In genomic region chr9:2040828-2041227, GRCh38 we compare ENCODE assay signal across 18 cellular contexts. TPM values are rescaled to one million over a fixed set of nuclear protein-coding genes. Genes with fewer than 3 reads are reported as not detected.
DNase-seq lines count a peak whose midpoint lies in the region; ATAC-seq, FAIRE-seq and TF ChIP-seq lines count a peak whose summit lies in the region.
"Had no signal": no experiment of that assay in that cellular context is flagged by ENCODE, and none has a peak within 500 bp of the region (broad histone marks: within the 10 kb centered on the region; RNA-seq: fewer than 3 reads in every experiment).

No MANE protein-coding gene starts in this region.

- H3K27me3 ChIP-seq in astrocyte (ENCODE audit: insufficient read depth, low read length) (no peaks in the 10 kb centered on the region), foreskin keratinocyte (no peaks in the 10 kb centered on the region), GM23248 (replicated peaks; ENCODE audit: insufficient read depth) (no peaks in the 10 kb centered on the region)
- H3K27me3 ChIP-seq: BLaER1 had no signal

- H3K9me3 ChIP-seq in astrocyte (ENCODE audit: insufficient read depth, low read depth, low read length), result no peaks in the 10 kb centered on the region
- no peaks in the 10 kb centered on the region for H3K9me3 ChIP-seq in GM23248 (ENCODE audit: low read depth)

- TF ChIP-seq CTCF in astrocyte (IDR thresholded peaks at IDR 0.05; ENCODE audit: insufficient read depth, low read depth, low read length) (no peak), foreskin keratinocyte (conservative IDR thresholded peaks at IDR 0.05) (no peak)

- no peak overlapping the region for H3K27ac ChIP-seq in astrocyte (ENCODE audit: low read depth, low read length)
- no peak overlapping the region for H3K27ac ChIP-seq in foreskin keratinocyte
- no peak overlapping the region for H3K27ac ChIP-seq in GM23248
- H3K27ac ChIP-seq: BLaER1 had no signal

- H3K36me3 Mint-ChIP-seq in activated naive CD8-positive, alpha-beta T cell, result peaks cover 13% of the 10 kb centered on the region
- peaks cover 73% of the 10 kb centered on the region for H3K36me3 Mint-ChIP-seq in activated naive CD8-positive, alpha-beta T cell treated with anti-CD3 and anti-CD28 coated beads, Interleukin-2, amount 50 U/mL, for 24 hours (ENCODE audit: low read depth)
- H3K36me3 Mint-ChIP-seq in astrocyte (ENCODE audit: low read depth, unreplicated experiment), result peaks cover 19% of the 10 kb centered on the region
- peaks cover 89% of the 10 kb centered on the region for H3K36me3 Mint-ChIP-seq in stimulated activated effector memory CD8-positive, alpha-beta T cell treated with anti-CD3 and anti-CD28 coated beads, Interleukin-12 subunit alpha, Interleukin-12 subunit beta, amount 100 ng/mL, for 72 hours
- H3K36me3 Mint-ChIP-seq in activated CD8-positive, alpha-beta memory T cell treated with anti-CD3 and anti-CD28 coated beads, Interleukin-2, amount 10 ng/mL, durations not matched to agents 7 days and 5 days, result peaks cover 78% of the 10 kb centered on the region

- H3K36me3 ChIP-seq in astrocyte (ENCODE audit: insufficient read depth, low read length) (peaks cover 10% of the 10 kb centered on the region), GM23248 (ENCODE audit: low read depth) (peaks cover 24% of the 10 kb centered on the region; the same call in 1 of the 2 replicates)

- no peaks in the 10 kb centered on the region for H3K9me3 Mint-ChIP-seq in activated naive CD8-positive, alpha-beta T cell (ENCODE audit: low read depth)
- no peaks in the 10 kb centered on the region for H3K9me3 Mint-ChIP-seq in activated naive CD8-positive, alpha-beta T cell treated with anti-CD3 and anti-CD28 coated beads, Interleukin-2, amount 50 U/mL, for 24 hours
- H3K9me3 Mint-ChIP-seq in astrocyte (ENCODE audit: unreplicated experiment), result no peaks in the 10 kb centered on the region
- H3K9me3 Mint-ChIP-seq in stimulated activated effector memory CD8-positive, alpha-beta T cell treated with anti-CD3 and anti-CD28 coated beads, Interleukin-12 subunit alpha, Interleukin-12 subunit beta, amount 100 ng/mL, for 72 hours, result no peaks in the 10 kb centered on the region
- no peaks in the 10 kb centered on the region for H3K9me3 Mint-ChIP-seq in activated CD8-positive, alpha-beta memory T cell treated with anti-CD3 and anti-CD28 coated beads, Interleukin-2, amount 10 ng/mL, durations not matched to agents 7 days and 5 days (ENCODE audit: low read depth)
- H3K9me3 Mint-ChIP-seq: CD4-positive, CD25-positive, alpha-beta regulatory T cell; H9 had no signal

- FAIRE-seq in astrocyte (lab: Jason Lieb, UNC), result peak; percentile 55
- FAIRE-seq: G401.6, GM12891 had no signal

- peak overlapping the region; percentile 18 for H3K27ac Mint-ChIP-seq in activated naive CD8-positive, alpha-beta T cell
- H3K27ac Mint-ChIP-seq in activated naive CD8-positive, alpha-beta T cell treated with anti-CD3 and anti-CD28 coated beads, Interleukin-2, amount 50 U/mL, for 24 hours, result no peak overlapping the region
- no peak overlapping the region for H3K27ac Mint-ChIP-seq in astrocyte (ENCODE audit: unreplicated experiment)
- peak overlapping the region; percentile 76 for H3K27ac Mint-ChIP-seq in stimulated activated effector memory CD8-positive, alpha-beta T cell treated with anti-CD3 and anti-CD28 coated beads, Interleukin-12 subunit alpha, Interleukin-12 subunit beta, amount 100 ng/mL, for 72 hours
- no peak overlapping the region for H3K27ac Mint-ChIP-seq in activated CD8-positive, alpha-beta memory T cell treated with anti-CD3 and anti-CD28 coated beads, Interleukin-2, amount 10 ng/mL, durations not matched to agents 7 days and 5 days
- H3K27ac Mint-ChIP-seq: H9 had no signal

- peaks cover 5% of the 10 kb centered on the region for H4K20me1 ChIP-seq in astrocyte (ENCODE audit: insufficient read depth, low read length)
- no peaks in the 10 kb centered on the region for H4K20me1 ChIP-seq in GM23248 (ENCODE audit: insufficient read depth)

- no peak for ATAC-seq in activated naive CD8-positive, alpha-beta T cell treated with anti-CD3 and anti-CD28 coated beads, Interleukin-2, amount 50 U/mL, for 24 hours
- peak; percentile 54 for ATAC-seq in foreskin keratinocyte
- ATAC-seq in stimulated activated effector memory CD8-positive, alpha-beta T cell treated with anti-CD3 and anti-CD28 coated beads, Interleukin-12 subunit alpha, Interleukin-12 subunit beta, amount 100 ng/mL, for 72 hours, result no peak
- ATAC-seq in activated CD8-positive, alpha-beta memory T cell treated with anti-CD3 and anti-CD28 coated beads, Interleukin-2, amount 10 ng/mL, durations not matched to agents 7 days and 5 days, result no peak

- CTCF ChIA-PET in activated CD8-positive, alpha-beta memory T cell treated with anti-CD3 and anti-CD28 coated beads, Interleukin-2, amount 10 ng/mL, durations not matched to agents 7 days and 5 days (lab: Charles Lee), result interaction anchor here (1.2 kb wide), 1 partner anchor 53 kb away, joined by 3 read pairs; no protein-coding TSS in a partner anchor

- no peak overlapping the region for H3K4me3 Mint-ChIP-seq in activated naive CD8-positive, alpha-beta T cell
- H3K4me3 Mint-ChIP-seq in activated naive CD8-positive, alpha-beta T cell treated with anti-CD3 and anti-CD28 coated beads, Interleukin-2, amount 50 U/mL, for 24 hours, result no peak overlapping the region
- H3K4me3 Mint-ChIP-seq in astrocyte (ENCODE audit: unreplicated experiment), result no peak overlapping the region
- H3K4me3 Mint-ChIP-seq in stimulated activated effector memory CD8-positive, alpha-beta T cell treated with anti-CD3 and anti-CD28 coated beads, Interleukin-12 subunit alpha, Interleukin-12 subunit beta, amount 100 ng/mL, for 72 hours, result no peak overlapping the region
- no peak overlapping the region for H3K4me3 Mint-ChIP-seq in activated CD8-positive, alpha-beta memory T cell treated with anti-CD3 and anti-CD28 coated beads, Interleukin-2, amount 10 ng/mL, durations not matched to agents 7 days and 5 days
- H3K4me3 Mint-ChIP-seq: H9 had no signal

- H3K4me2 ChIP-seq in astrocyte (ENCODE audit: low read length) (no peak overlapping the region), GM23248 (ENCODE audit: unreplicated experiment) (no peak overlapping the region)
- H3K4me2 ChIP-seq: BLaER1 had no signal

- DNase-seq in activated naive CD8-positive, alpha-beta T cell treated with anti-CD3 and anti-CD28 coated beads, Interleukin-2, amount 50 U/mL, for 24 hours, result no peak
- DNase-seq in astrocyte (ENCODE audit: low read depth) (no peak), foreskin keratinocyte (peak; percentile 19 to 35), GM23248 (no peak)
- no peak for DNase-seq in stimulated activated effector memory CD8-positive, alpha-beta T cell treated with anti-CD3 and anti-CD28 coated beads, Interleukin-12 subunit alpha, Interleukin-12 subunit beta, amount 100 ng/mL, for 72 hours (ENCODE audit: low spot score in 2 of 2)
- DNase-seq in activated CD8-positive, alpha-beta memory T cell treated with anti-CD3 and anti-CD28 coated beads, Interleukin-2, amount 10 ng/mL, durations not matched to agents 7 days and 5 days, result no peak
- DNase-seq: 8988T; AML-193; CD4-positive, CD25-positive, alpha-beta regulatory T cell; DMS153; DMS79 treated with DMSO at 0.1 percent for 48 hours; EL; GOT3; H9 had no signal

- in situ Hi-C loops in GM23248 (cut with MboI), result no loop called here

- H3K27me3 Mint-ChIP-seq in activated naive CD8-positive, alpha-beta T cell, result no peaks in the 10 kb centered on the region
- no peaks in the 10 kb centered on the region for H3K27me3 Mint-ChIP-seq in activated naive CD8-positive, alpha-beta T cell treated with anti-CD3 and anti-CD28 coated beads, Interleukin-2, amount 50 U/mL, for 24 hours
- peaks cover 9% of the 10 kb centered on the region for H3K27me3 Mint-ChIP-seq in astrocyte (ENCODE audit: low read depth, unreplicated experiment)
- H3K27me3 Mint-ChIP-seq in activated CD8-positive, alpha-beta memory T cell treated with anti-CD3 and anti-CD28 coated beads, Interleukin-2, amount 10 ng/mL, durations not matched to agents 7 days and 5 days, result no peaks in the 10 kb centered on the region
- H3K27me3 Mint-ChIP-seq: CD4-positive, CD25-positive, alpha-beta regulatory T cell had no signal

- peaks cover 47% of the 10 kb centered on the region for H3K4me1 Mint-ChIP-seq in activated naive CD8-positive, alpha-beta T cell (ENCODE audit: low read depth)
- H3K4me1 Mint-ChIP-seq in activated naive CD8-positive, alpha-beta T cell treated with anti-CD3 and anti-CD28 coated beads, Interleukin-2, amount 50 U/mL, for 24 hours, result peaks cover 56% of the 10 kb centered on the region
- H3K4me1 Mint-ChIP-seq in astrocyte (ENCODE audit: low read depth, unreplicated experiment), result peaks cover 5% of the 10 kb centered on the region
- H3K4me1 Mint-ChIP-seq in stimulated activated effector memory CD8-positive, alpha-beta T cell treated with anti-CD3 and anti-CD28 coated beads, Interleukin-12 subunit alpha, Interleukin-12 subunit beta, amount 100 ng/mL, for 72 hours, result peaks cover 37% of the 10 kb centered on the region
- peaks cover 32% of the 10 kb centered on the region for H3K4me1 Mint-ChIP-seq in activated CD8-positive, alpha-beta memory T cell treated with anti-CD3 and anti-CD28 coated beads, Interleukin-2, amount 10 ng/mL, durations not matched to agents 7 days and 5 days

- no peaks in the 10 kb centered on the region for H3K79me2 ChIP-seq in astrocyte (ENCODE audit: insufficient read depth, low read length)
- H3K79me2 ChIP-seq in GM23248 (ENCODE audit: insufficient read depth), result peaks cover 8% of the 10 kb centered on the region; the same call in 1 of the 2 replicates

- H3K4me1 ChIP-seq in astrocyte (ENCODE audit: insufficient read depth, low read length) (no peaks in the 10 kb centered on the region), foreskin keratinocyte (peaks cover 9% of the 10 kb centered on the region), GM23248 (ENCODE audit: insufficient read depth) (peaks cover 4% of the 10 kb centered on the region; the same call in 1 of the 2 replicates)

- H3K4me3 ChIP-seq in astrocyte (ENCODE audit: insufficient read depth, low read depth, low read length), result no peak overlapping the region
- no peak overlapping the region for H3K4me3 ChIP-seq in GM23248
- H3K4me3 ChIP-seq: BLaER1 had no signal

- H2AFZ ChIP-seq in astrocyte (ENCODE audit: low read depth, low read length), result no peak overlapping the region
- H2AFZ ChIP-seq in GM23248, result no peak overlapping the region

- H3K9ac ChIP-seq in astrocyte (ENCODE audit: low read length) (no peak overlapping the region), GM23248 (no peak overlapping the region)
- H3K9ac ChIP-seq: BLaER1 had no signal

- WGBS in GM23248 (ENCODE audit: low coverage in 1 of 2, low lambda C conversion rate in 2 of 2, missing lambda C conversion rate in 2 of 2), 2 experiments, result 99% methylated on average over 3 of the region's 3 CpGs

- no peaks in the 10 kb centered on the region for H3F3A ChIP-seq in GM23248 (ENCODE audit: insufficient read depth)

- no peaks in the 10 kb centered on the region for H3K9me2 ChIP-seq in GM23248 (ENCODE audit: insufficient read depth)

RNA-seq across cellular contexts. Expression of gene SMARCA2, which starts 25.7 kb away (rescaled TPM):
- total RNA-seq in astrocyte, result 49.9 and 54.2 TPM in 2 replicates
- total RNA-seq in foreskin keratinocyte, result 46.0 and 47.3 TPM in 2 replicates
- 18.4 and 21.6 TPM in 2 replicates for polyA plus RNA-seq in foreskin keratinocyte
- 100 to 1,000 TPM; 168 to 188 TPM for total RNA-seq in activated CD8-positive, alpha-beta memory T cell treated with anti-CD3 and anti-CD28 coated beads, Interleukin-2, amount 10 ng/mL, durations not matched to agents 7 days and 5 days
- 47.4 and 78.9 TPM in 2 replicates for total RNA-seq in GM23248 (2014; rRNA removed; shearing (Covaris generic))
- polyA plus RNA-seq in GM23248 (2016; fragmentation: Nextera tagmentation; extraction: Ambion mirVana), result 26.7 and 27.2 TPM in 2 replicates

Comparison
In these comparisons a context has a peak if more than half of its experiments do, and no peak if none do; other contexts are left out.
1. H3K27ac Mint-ChIP-seq: peak in activated naive CD8-positive, alpha-beta T cell (single experiment) and stimulated activated effector memory CD8-positive, alpha-beta T cell treated with anti-CD3 and anti-CD28 coated beads, Interleukin-12 subunit alpha, Interleukin-12 subunit beta, amount 100 ng/mL, for 72 hours (single experiment); none in activated naive CD8-positive, alpha-beta T cell treated with anti-CD3 and anti-CD28 coated beads, Interleukin-2, amount 50 U/mL, for 24 hours (single experiment), astrocyte (single experiment) and activated CD8-positive, alpha-beta memory T cell treated with anti-CD3 and anti-CD28 coated beads, Interleukin-2, amount 10 ng/mL, durations not matched to agents 7 days and 5 days (single experiment).
2. DNase-seq: peak in foreskin keratinocyte (2 of 2); none in activated naive CD8-positive, alpha-beta T cell treated with anti-CD3 and anti-CD28 coated beads, Interleukin-2, amount 50 U/mL, for 24 hours (single experiment), astrocyte (single experiment), stimulated activated effector memory CD8-positive, alpha-beta T cell treated with anti-CD3 and anti-CD28 coated beads, Interleukin-12 subunit alpha, Interleukin-12 subunit beta, amount 100 ng/mL, for 72 hours (0 of 2), activated CD8-positive, alpha-beta memory T cell treated with anti-CD3 and anti-CD28 coated beads, Interleukin-2, amount 10 ng/mL, durations not matched to agents 7 days and 5 days (single experiment) and GM23248 (single experiment).